ENCODE assay signal across 18 cellular contexts in the genomic region with DNA sequence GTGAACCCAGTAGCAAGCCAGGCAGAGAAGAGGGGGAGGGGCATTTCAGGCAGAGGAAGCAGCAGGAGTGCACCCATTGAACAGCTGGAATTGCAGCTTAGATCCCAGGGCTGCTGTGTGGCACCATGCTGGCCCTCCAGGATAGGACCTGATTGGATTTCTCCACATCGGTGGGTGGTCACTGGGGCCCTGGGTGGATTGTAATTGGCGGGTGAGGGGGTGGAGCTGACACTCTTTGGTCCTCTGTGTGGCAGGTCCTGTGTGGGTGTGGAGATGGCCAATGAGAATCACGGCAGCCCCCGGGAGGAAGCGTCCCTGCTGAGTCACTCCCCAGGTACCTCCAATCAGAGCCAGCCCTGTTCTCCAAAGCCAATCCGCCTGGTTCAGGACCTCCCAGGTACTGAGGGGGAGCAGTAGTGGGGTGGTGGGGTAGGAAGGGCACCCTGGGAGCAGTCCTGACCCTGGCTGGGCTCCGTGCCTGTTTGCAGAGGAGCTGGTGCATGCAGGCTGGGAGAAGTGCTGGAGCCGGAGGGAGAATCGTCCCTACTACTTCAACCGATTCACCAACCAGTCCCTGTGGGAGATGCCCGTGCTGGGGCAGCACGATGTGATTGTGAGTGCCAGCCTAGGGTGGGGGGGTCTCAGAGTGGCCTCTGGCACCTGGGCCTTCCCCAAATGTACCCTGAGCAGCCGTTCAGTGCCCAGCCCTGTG. TPM values are rescaled to one million over a fixed set of nuclear protein-coding genes. Genes with fewer than 3 reads are reported as not detected.
A peak's percentile ranks its signal among the peaks of the same experiment; 100 is the strongest.
DNase-seq lines count a peak whose midpoint lies in the region; ATAC-seq, FAIRE-seq and TF ChIP-seq lines count a peak whose summit lies in the region.
"Had no signal": no experiment of that assay in that cellular context is flagged by ENCODE, and none has a peak within 500 bp of the region (broad histone marks: within the 10 kb centered on the region; RNA-seq: fewer than 3 reads in every experiment).

No MANE protein-coding gene starts in this region.

- H3K9me1 ChIP-seq in K562 (ENCODE audit: control insufficient read depth, insufficient read depth, low read length), result no peaks in the 10 kb centered on the region

- TF ChIP-seq POLR2A in K562 (conservative IDR thresholded peaks at IDR 0.05), result no peak

- no TSS peak for BruUV-seq in K562 (replicated peaks; lab: Mats Ljungman, UMichigan)

- no peak for TF ChIP-seq CTCF in K562 (IDR thresholded peaks at IDR 0.05 in 2 of 3, conservative IDR thresholded peaks at IDR 0.05 in 1 of 3; ENCODE audit: insufficient read depth in 2 of 3, low read depth in 1 of 3, low read length in 3 of 3)

- H3K4me3 ChIP-seq in HUES48 (ENCODE audit: low read depth, low read length) (no peak overlapping the region), K562 (no peak overlapping the region)
- H3K4me3 ChIP-seq: colonic mucosa, heart right ventricle, Peyer's patch had no signal

- peaks cover 21% of the 10 kb centered on the region for H3K79me2 ChIP-seq in K562 (ENCODE audit: control insufficient read depth, insufficient read depth, low read length)

- H3K27me3 ChIP-seq in HUES48 (ENCODE audit: control insufficient read depth, insufficient read depth, low read length) (no peaks in the 10 kb centered on the region), K562 (ENCODE audit: control insufficient read depth in 2 of 2, insufficient read depth in 2 of 2, low read length in 2 of 2) (no peaks in the 10 kb centered on the region)
- H3K27me3 ChIP-seq: colonic mucosa, heart right ventricle, Peyer's patch had no signal

- H4K20me1 ChIP-seq in K562 (replicated peaks; ENCODE audit: control insufficient read depth, insufficient read depth, low read length), result peaks cover 27% of the 10 kb centered on the region

- H3K27ac ChIP-seq in HUES48 (ENCODE audit: low read depth, low read length), result peak overlapping the region; percentile 85
- H3K27ac ChIP-seq in K562 (ENCODE audit: extremely low read depth, low read depth, low read length), result no peak overlapping the region
- H3K27ac ChIP-seq: colonic mucosa, heart right ventricle, Peyer's patch had no signal

- peak overlapping the region; percentile 49 for H3K27ac Mint-ChIP-seq in activated CD4-positive, alpha-beta T cell treated with anti-CD3 and anti-CD28 coated beads, Interleukin-2, amount 10 ng/mL, durations not matched to agents 24 days and 14 days
- H3K27ac Mint-ChIP-seq in natural killer cell treated with Interleukin-12 subunit alpha and Interleukin-12 subunit beta and Interleukin-15 and Interleukin-18, amount 100 ng/mL, for 72 hours, result peak overlapping the region; percentile 37 to 68

- CTCF ChIA-PET in K562 (lab: Yijun Ruan, JAX; ENCODE audit: low intra/inter-chr PET ratio), result no interaction called here
- CTCF ChIA-PET in HEK293T (lab: Yijun Ruan, JAX), result interaction anchor here (0.5 to 1.2 kb wide), 2 partner anchors 46 to 119 kb away, joined by 3 to 5 read pairs; no protein-coding TSS in a partner anchor

- H3K9me3 Mint-ChIP-seq in activated CD4-positive, alpha-beta T cell treated with anti-CD3 and anti-CD28 coated beads, Interleukin-2, amount 10 ng/mL, durations not matched to agents 24 days and 14 days, result no peaks in the 10 kb centered on the region
- no peaks in the 10 kb centered on the region for H3K9me3 Mint-ChIP-seq in natural killer cell treated with Interleukin-12 subunit alpha and Interleukin-12 subunit beta and Interleukin-15 and Interleukin-18, amount 100 ng/mL, for 72 hours

- POLR2A ChIA-PET in K562 (lab: Yijun Ruan, JAX) (interaction anchor here (0.5 to 3.4 kb wide), 4 partner anchors 13 to 98 kb away, joined by 3 to 12 read pairs (median 5); no protein-coding TSS in a partner anchor), HEK293T (lab: Yijun Ruan, JAX) (interaction anchor here (1.5 kb wide), 1 partner anchor 11 kb away, joined by 4 read pairs; no protein-coding TSS in a partner anchor)

- in situ Hi-C loops in K562 (cut with MboI), result no loop called here

- H3K27me3 Mint-ChIP-seq in activated CD4-positive, alpha-beta T cell treated with anti-CD3 and anti-CD28 coated beads, Interleukin-2, amount 10 ng/mL, durations not matched to agents 24 days and 14 days, result no peaks in the 10 kb centered on the region
- H3K27me3 Mint-ChIP-seq in natural killer cell treated with Interleukin-12 subunit alpha and Interleukin-12 subunit beta and Interleukin-15 and Interleukin-18, amount 100 ng/mL, for 72 hours, result no peaks in the 10 kb centered on the region

- peaks cover 20% of the 10 kb centered on the region for H3K4me1 ChIP-seq in HUES48 (ENCODE audit: control insufficient read depth, insufficient read depth, low read length)
- peaks cover 11 to 27% of the 10 kb centered on the region in 2 experiments for H3K4me1 ChIP-seq in K562 (replicated peaks in 1 of 2; ENCODE audit: control insufficient read depth in 2 of 2, insufficient read depth in 2 of 2, low read length in 2 of 2)
- H3K4me1 ChIP-seq: colonic mucosa had no signal

- no peak overlapping the region for H2AFZ ChIP-seq in K562 (ENCODE audit: low read depth, low read length)

- no peak for TF ChIP-seq RAD21 in K562 (CRISPR knock-in tag; conservative IDR thresholded peaks at IDR 0.05 in 1 of 2, IDR thresholded peaks at IDR 0.05 in 1 of 2)

- H3K9me3 ChIP-seq in HUES48 (ENCODE audit: control insufficient read depth, insufficient read depth, low read length) (no peaks in the 10 kb centered on the region), K562 (replicated peaks; ENCODE audit: control insufficient read depth, insufficient read depth, low read depth, low read length) (no peaks in the 10 kb centered on the region)
- H3K9me3 ChIP-seq: colonic mucosa, heart right ventricle, Peyer's patch had no signal

- intact Hi-C loops in activated CD4-positive, alpha-beta T cell treated with anti-CD3 and anti-CD28 coated beads, Interleukin-2, amount 10 ng/mL, durations not matched to agents 24 days and 14 days (cut with micrococcal nuclease), result no loop called here
- intact Hi-C loops in K562 (cut with micrococcal nuclease), result loop anchor here (10.0 kb wide), 1 partner anchor 144 kb away; a partner anchor contains a TSS

- FAIRE-seq in K562 (lab: Jason Lieb, UNC), result no peak
- FAIRE-seq: A204.1, astrocyte, GM12891 had no signal

- TF ChIP-seq EP300 in K562 (IDR thresholded peaks at IDR 0.05; ENCODE audit: low read length), result no peak

- no peak overlapping the region for H3K9ac ChIP-seq in HUES48 (ENCODE audit: low read depth, low read length)
- peak overlapping the region in 1 of 2 experiments; percentile 7; a peak in 1 of 4 replicates for H3K9ac ChIP-seq in K562 (ENCODE audit: insufficient read depth in 1 of 2, low read depth in 2 of 2, low read length in 2 of 2)

- H3K4me3 Mint-ChIP-seq in activated CD4-positive, alpha-beta T cell treated with anti-CD3 and anti-CD28 coated beads, Interleukin-2, amount 10 ng/mL, durations not matched to agents 24 days and 14 days, result no peak overlapping the region
- no peak overlapping the region for H3K4me3 Mint-ChIP-seq in natural killer cell treated with Interleukin-12 subunit alpha and Interleukin-12 subunit beta and Interleukin-15 and Interleukin-18, amount 100 ng/mL, for 72 hours

- WGBS in K562 (ENCODE audit: insufficient coverage, low coverage, missing lambda C conversion rate), result 95% methylated on average over 11 of the region's 13 CpGs

- ATAC-seq in K562, result no peak
- ATAC-seq in natural killer cell treated with Interleukin-12 subunit alpha and Interleukin-12 subunit beta and Interleukin-15 and Interleukin-18, amount 100 ng/mL, for 72 hours, result no peak
- ATAC-seq in HG03045 (IDR thresholded peaks at IDR 0.05; ENCODE audit: unreplicated experiment), result no peak
- no peak for ATAC-seq in HG03097 (IDR thresholded peaks at IDR 0.05; ENCODE audit: low FRiP score, unreplicated experiment)
- ATAC-seq: esophagus mucosa, heart right ventricle had no signal

- H3K36me3 Mint-ChIP-seq in activated CD4-positive, alpha-beta T cell treated with anti-CD3 and anti-CD28 coated beads, Interleukin-2, amount 10 ng/mL, durations not matched to agents 24 days and 14 days (ENCODE audit: low read depth), result peaks cover 38% of the 10 kb centered on the region
- peaks cover 9% of the 10 kb centered on the region for H3K36me3 Mint-ChIP-seq in natural killer cell treated with Interleukin-12 subunit alpha and Interleukin-12 subunit beta and Interleukin-15 and Interleukin-18, amount 100 ng/mL, for 72 hours

- H3K4me2 ChIP-seq in K562 (ENCODE audit: insufficient read depth, low read length), result no peak overlapping the region

- H3K4me1 Mint-ChIP-seq in activated CD4-positive, alpha-beta T cell treated with anti-CD3 and anti-CD28 coated beads, Interleukin-2, amount 10 ng/mL, durations not matched to agents 24 days and 14 days, result peaks cover 19% of the 10 kb centered on the region
- H3K4me1 Mint-ChIP-seq in natural killer cell treated with Interleukin-12 subunit alpha and Interleukin-12 subunit beta and Interleukin-15 and Interleukin-18, amount 100 ng/mL, for 72 hours (ENCODE audit: low read depth in 2 of 2), result peaks cover 30 to 37% of the 10 kb centered on the region in 2 donors

- no peak for DNase-seq in activated CD4-positive, alpha-beta T cell treated with anti-CD3 and anti-CD28 coated beads, Interleukin-2, amount 10 ng/mL, durations not matched to agents 24 days and 14 days
- no peak for DNase-seq in activated CD4-positive, alpha-beta T cell treated with anti-CD3 and anti-CD28 coated beads, Interleukin-2, amount 50 U/mL, for 48 hours
- DNase-seq in K562 (ENCODE audit: extremely low read depth in 1 of 4, low spot score in 3 of 4), result no peak
- no peak for DNase-seq in natural killer cell treated with Interleukin-12 subunit alpha and Interleukin-12 subunit beta and Interleukin-15 and Interleukin-18, amount 100 ng/mL, for 72 hours (ENCODE audit: low spot score)
- no peak for DNase-seq in HEK293T (ENCODE audit: extremely low spot score)
- DNase-seq: activated CD4-positive, CD25-positive, alpha-beta regulatory T cell treated with anti-CD3 and anti-CD28 coated beads, Interleukin-2, amount 50 U/mL, for 72 hours; colonic mucosa; heart right ventricle; NCI-H748 treated with DMSO at 0.1 percent for 48 hours; Peyer's patch; T-helper 1 cell had no signal

- H3K36me3 ChIP-seq in HUES48 (ENCODE audit: control insufficient read depth, insufficient read depth, low read length) (peaks cover 62% of the 10 kb centered on the region), K562 (ENCODE audit: control insufficient read depth, insufficient read depth, low read length) (peaks cover 60% of the 10 kb centered on the region)

RNA-seq across cellular contexts. Expression of a gene that starts 4.4 kb away (rescaled TPM):
- 26.1 and 27.8 TPM in 2 replicates for total RNA-seq in activated CD4-positive, alpha-beta T cell treated with anti-CD3 and anti-CD28 coated beads, Interleukin-2, amount 10 ng/mL, durations not matched to agents 24 days and 14 days
- total RNA-seq in K562 (2011; cell fraction: chromatin; rRNA removed; ENCODE audit: low replicate concordance), result 23.1 and 62.7 TPM in 2 replicates
- 46.3 and 47.2 TPM in 2 replicates for total RNA-seq in K562 (2011; cell fraction: nucleolus; rRNA removed)
- total RNA-seq in K562 (2011; cell fraction: nucleoplasm; rRNA removed), result 25.7 and 30.1 TPM in 2 replicates
- total RNA-seq in K562 (2014; rRNA removed) (9.8 and 12.3 TPM in 2 replicates), K562 (2014; rRNA removed; fragmentation: Illumina TruSeq; extraction: Trizol) (7.7 and 9.6 TPM in 2 replicates), K562 (2015; rRNA removed; fragmentation: Illumina TruSeq; extraction: Trizol) (9.7 and 11.3 TPM in 2 replicates), K562 (2021) (29.4 and 30.0 TPM in 2 replicates)
- polyA plus RNA-seq in K562 (2011; rRNA removed) (11.1 and 15.3 TPM in 2 replicates), K562 (2014; fragmentation: Illumina TruSeq; extraction: Trizol) (27.8 and 33.7 TPM in 2 replicates), K562 (2014; fragmentation: Nextera tagmentation; extraction: Ambion mirVana) (10 to 100 TPM in 1 of 2 experiments, 1 to 10 TPM in 1; 5.8 to 12.9 TPM), K562 (2014; rRNA removed) (18.9 and 20.0 TPM in 2 replicates)
- polyA plus RNA-seq in K562 (2011; cell fraction: cytosol; rRNA removed), result 20.6 and 30.6 TPM in 2 replicates
- 50.4 and 55.2 TPM in 2 replicates for polyA plus RNA-seq in K562 (2011; cell fraction: nucleus; rRNA removed)
- polyA plus RNA-seq in K562 (2012), result 25.3 and 34.4 TPM in 2 replicates
- polyA minus RNA-seq in K562 (2011; rRNA and poly(A)+ RNA removed), result 10.7 and 11.1 TPM in 2 replicates
- 15.3 and 20.8 TPM in 2 replicates for polyA minus RNA-seq in K562 (2011; cell fraction: cytosol; rRNA and poly(A)+ RNA removed)
- polyA minus RNA-seq in K562 (2011; cell fraction: nucleus; rRNA and poly(A)+ RNA removed), result 29.6 and 39.9 TPM in 2 replicates
- total RNA-seq in natural killer cell treated with Interleukin-12 subunit alpha and Interleukin-12 subunit beta and Interleukin-15 and Interleukin-18, amount 100 ng/mL, for 72 hours, result 10 to 100 TPM; 33.7 to 41.1 TPM

RNA-seq across cellular contexts. Expression of a gene that starts 26.9 kb away (rescaled TPM):
- 3.2 and 4.0 TPM in 2 replicates for total RNA-seq in activated CD4-positive, alpha-beta T cell treated with anti-CD3 and anti-CD28 coated beads, Interleukin-2, amount 10 ng/mL, durations not matched to agents 24 days and 14 days
- 8.2 and 29.4 TPM in 2 replicates for total RNA-seq in K562 (2011; cell fraction: chromatin; rRNA removed; ENCODE audit: low replicate concordance)
- total RNA-seq in K562 (2011; cell fraction: nucleolus; rRNA removed), result 32.4 and 37.9 TPM in 2 replicates
- total RNA-seq in K562 (2011; cell fraction: nucleoplasm; rRNA removed), result 20.8 and 24.0 TPM in 2 replicates
- total RNA-seq in K562 (2014; rRNA removed) (18.6 and 28.2 TPM in 2 replicates), K562 (2014; rRNA removed; fragmentation: Illumina TruSeq; extraction: Trizol) (5.5 and 9.1 TPM in 2 replicates), K562 (2015; rRNA removed; fragmentation: Illumina TruSeq; extraction: Trizol) (16.8 and 17.6 TPM in 2 replicates), K562 (2021) (28.7 and 29.3 TPM in 2 replicates)
- polyA plus RNA-seq in K562 (2011; rRNA removed) (12.2 and 24.1 TPM in 2 replicates), K562 (2014; fragmentation: Illumina TruSeq; extraction: Trizol) (25.8 and 26.5 TPM in 2 replicates), K562 (2014; fragmentation: Nextera tagmentation; extraction: Ambion mirVana) (1 to 10 TPM; 2.8 to 6.6 TPM), K562 (2014; rRNA removed) (24.5 and 25.6 TPM in 2 replicates)
- 41.5 and 45.1 TPM in 2 replicates for polyA plus RNA-seq in K562 (2011; cell fraction: cytosol; rRNA removed)
- polyA plus RNA-seq in K562 (2011; cell fraction: nucleus; rRNA removed), result 26.5 and 28.2 TPM in 2 replicates
- 30.0 and 78.8 TPM in 2 replicates for polyA plus RNA-seq in K562 (2012)
- polyA minus RNA-seq in K562 (2011; rRNA and poly(A)+ RNA removed), result 8.0 and 8.4 TPM in 2 replicates
- 11.8 and 17.6 TPM in 2 replicates for polyA minus RNA-seq in K562 (2011; cell fraction: cytosol; rRNA and poly(A)+ RNA removed)
- 8.2 and 11.1 TPM in 2 replicates for polyA minus RNA-seq in K562 (2011; cell fraction: nucleus; rRNA and poly(A)+ RNA removed)
- total RNA-seq in natural killer cell treated with Interleukin-12 subunit alpha and Interleukin-12 subunit beta and Interleukin-15 and Interleukin-18, amount 100 ng/mL, for 72 hours, result 1 to 10 TPM; 3.0 to 8.8 TPM

RNA-seq across cellular contexts. Expression of a gene that starts 33.1 kb away (rescaled TPM):
- 37.5 and 39.5 TPM in 2 replicates for total RNA-seq in activated CD4-positive, alpha-beta T cell treated with anti-CD3 and anti-CD28 coated beads, Interleukin-2, amount 10 ng/mL, durations not matched to agents 24 days and 14 days
- total RNA-seq in K562 (2011; cell fraction: chromatin; rRNA removed; ENCODE audit: low replicate concordance), result 44.9 and 117 TPM in 2 replicates
- total RNA-seq in K562 (2011; cell fraction: nucleolus; rRNA removed), result 57.4 and 66.4 TPM in 2 replicates
- total RNA-seq in K562 (2011; cell fraction: nucleoplasm; rRNA removed), result 50.4 and 55.9 TPM in 2 replicates
- 11.6 and 14.0 TPM in 2 replicates for total RNA-seq in K562 (2014; rRNA removed)
- total RNA-seq in K562 (2014; rRNA removed; fragmentation: Illumina TruSeq; extraction: Trizol), result 3.3 and 4.3 TPM in 2 replicates
- 7.6 and 7.7 TPM in 2 replicates for total RNA-seq in K562 (2015; rRNA removed; fragmentation: Illumina TruSeq; extraction: Trizol)
- total RNA-seq in K562 (2021), result 13.8 and 16.0 TPM in 2 replicates
- polyA plus RNA-seq in K562 (2011; rRNA removed), result 4.8 and 9.5 TPM in 2 replicates
- polyA plus RNA-seq in K562 (2011; cell fraction: cytosol; rRNA removed), result 5.6 and 9.3 TPM in 2 replicates
- polyA plus RNA-seq in K562 (2011; cell fraction: nucleus; rRNA removed), result 35.4 and 61.3 TPM in 2 replicates
- 8.2 and 13.0 TPM in 2 replicates for polyA plus RNA-seq in K562 (2012)
- 9.0 and 12.6 TPM in 2 replicates for polyA plus RNA-seq in K562 (2014; fragmentation: Illumina TruSeq; extraction: Trizol)
- polyA plus RNA-seq in K562 (2014; fragmentation: Nextera tagmentation; extraction: Ambion mirVana), result under 1 TPM; 0.39 to 0.50 TPM
- 10.4 and 13.2 TPM in 2 replicates for polyA plus RNA-seq in K562 (2014; rRNA removed)
- polyA minus RNA-seq in K562 (2011; rRNA and poly(A)+ RNA removed), result 8.5 and 9.4 TPM in 2 replicates
- 6.1 and 7.8 TPM in 2 replicates for polyA minus RNA-seq in K562 (2011; cell fraction: cytosol; rRNA and poly(A)+ RNA removed)
- polyA minus RNA-seq in K562 (2011; cell fraction: nucleus; rRNA and poly(A)+ RNA removed), result 23.6 and 24.7 TPM in 2 replicates
- total RNA-seq in natural killer cell treated with Interleukin-12 subunit alpha and Interleukin-12 subunit beta and Interleukin-15 and Interleukin-18, amount 100 ng/mL, for 72 hours, result 10 to 100 TPM; 44.4 to 62.6 TPM

RNA-seq across cellular contexts. Expression of a gene that starts 47.7 kb away (rescaled TPM):
- total RNA-seq in activated CD4-positive, alpha-beta T cell treated with anti-CD3 and anti-CD28 coated beads, Interleukin-2, amount 10 ng/mL, durations not matched to agents 24 days and 14 days, result 48.7 and 50.8 TPM in 2 replicates
- total RNA-seq in K562 (2011; cell fraction: chromatin; rRNA removed; ENCODE audit: low replicate concordance), result 129 and 346 TPM in 2 replicates
- 275 and 312 TPM in 2 replicates for total RNA-seq in K562 (2011; cell fraction: nucleolus; rRNA removed)
- 187 and 194 TPM in 2 replicates for total RNA-seq in K562 (2011; cell fraction: nucleoplasm; rRNA removed)
- 26.0 and 30.5 TPM in 2 replicates for total RNA-seq in K562 (2014; rRNA removed)
- 16.1 and 21.2 TPM in 2 replicates for total RNA-seq in K562 (2014; rRNA removed; fragmentation: Illumina TruSeq; extraction: Trizol)
- total RNA-seq in K562 (2015; rRNA removed; fragmentation: Illumina TruSeq; extraction: Trizol), result 40.5 and 42.9 TPM in 2 replicates
- 51.9 and 53.0 TPM in 2 replicates for total RNA-seq in K562 (2021)
- polyA plus RNA-seq in K562 (2011; rRNA removed), result 28.3 and 44.7 TPM in 2 replicates
- 54.6 and 66.3 TPM in 2 replicates for polyA plus RNA-seq in K562 (2011; cell fraction: cytosol; rRNA removed)
- 192 and 235 TPM in 2 replicates for polyA plus RNA-seq in K562 (2011; cell fraction: nucleus; rRNA removed)
- polyA plus RNA-seq in K562 (2012), result 60.5 and 80.5 TPM in 2 replicates
- polyA plus RNA-seq in K562 (2014; fragmentation: Illumina TruSeq; extraction: Trizol), result 60.3 and 61.7 TPM in 2 replicates
- 10 to 100 TPM in 1 of 2 experiments, 1 to 10 TPM in 1; 8.8 to 12.4 TPM for polyA plus RNA-seq in K562 (2014; fragmentation: Nextera tagmentation; extraction: Ambion mirVana)
- polyA plus RNA-seq in K562 (2014; rRNA removed), result 47.8 and 51.2 TPM in 2 replicates
- 32.6 and 38.8 TPM in 2 replicates for polyA minus RNA-seq in K562 (2011; rRNA and poly(A)+ RNA removed)
- polyA minus RNA-seq in K562 (2011; cell fraction: cytosol; rRNA and poly(A)+ RNA removed), result 32.9 and 38.3 TPM in 2 replicates
- polyA minus RNA-seq in K562 (2011; cell fraction: nucleus; rRNA and poly(A)+ RNA removed), result 74.4 and 74.6 TPM in 2 replicates
- total RNA-seq in natural killer cell treated with Interleukin-12 subunit alpha and Interleukin-12 subunit beta and Interleukin-15 and Interleukin-18, amount 100 ng/mL, for 72 hours, result 10 to 100 TPM; 42.2 to 55.6 TPM

RNA-seq across cellular contexts. Expression of a gene that starts 47.9 kb away (rescaled TPM):
- 2.0 and 2.4 TPM in 2 replicates for total RNA-seq in activated CD4-positive, alpha-beta T cell treated with anti-CD3 and anti-CD28 coated beads, Interleukin-2, amount 10 ng/mL, durations not matched to agents 24 days and 14 days
- total RNA-seq in K562 (2011; cell fraction: chromatin; rRNA removed; ENCODE audit: low replicate concordance), result 0.69 and 3.4 TPM in 2 replicates
- 3.7 and 4.2 TPM in 2 replicates for total RNA-seq in K562 (2011; cell fraction: nucleolus; rRNA removed)
- 1.5 and 1.8 TPM in 2 replicates for total RNA-seq in K562 (2011; cell fraction: nucleoplasm; rRNA removed)
- total RNA-seq in K562 (2014; rRNA removed) (1.5 and 1.7 TPM in 2 replicates), K562 (2014; rRNA removed; fragmentation: Illumina TruSeq; extraction: Trizol) (not detected in 2 replicates), K562 (2015; rRNA removed; fragmentation: Illumina TruSeq; extraction: Trizol) (0.54 and 0.72 TPM in 2 replicates), K562 (2021) (1.2 and 1.9 TPM in 2 replicates)
- polyA plus RNA-seq in K562 (2011; rRNA removed) (0.22 and 0.83 TPM in 2 replicates), K562 (2014; fragmentation: Illumina TruSeq; extraction: Trizol) (0.46 and 0.61 TPM in 2 replicates), K562 (2014; fragmentation: Nextera tagmentation; extraction: Ambion mirVana) (under 1 TPM; 0.30 to 0.32 TPM), K562 (2014; rRNA removed) (1.0 and 1.1 TPM in 2 replicates)
- 0.59 and 1.2 TPM in 2 replicates for polyA plus RNA-seq in K562 (2011; cell fraction: cytosol; rRNA removed)
- 1.7 and 2.3 TPM in 2 replicates for polyA plus RNA-seq in K562 (2011; cell fraction: nucleus; rRNA removed)
- polyA plus RNA-seq in K562 (2012), result 0.81 and 2.2 TPM in 2 replicates
- 0.72 TPM in 1 of 2 replicates, not detected in the other for polyA minus RNA-seq in K562 (2011; rRNA and poly(A)+ RNA removed)
- polyA minus RNA-seq in K562 (2011; cell fraction: cytosol; rRNA and poly(A)+ RNA removed), result not detected in 2 replicates
- polyA minus RNA-seq in K562 (2011; cell fraction: nucleus; rRNA and poly(A)+ RNA removed), result 2.3 and 3.1 TPM in 2 replicates
- total RNA-seq in natural killer cell treated with Interleukin-12 subunit alpha and Interleukin-12 subunit beta and Interleukin-15 and Interleukin-18, amount 100 ng/mL, for 72 hours, result 1 to 10 TPM in 1 of 2 donors, under 1 TPM in 1; 0.29 to 1.9 TPM
